Comparison of ENCODE assay signal across 1 cellular context in the genomic region with DNA sequence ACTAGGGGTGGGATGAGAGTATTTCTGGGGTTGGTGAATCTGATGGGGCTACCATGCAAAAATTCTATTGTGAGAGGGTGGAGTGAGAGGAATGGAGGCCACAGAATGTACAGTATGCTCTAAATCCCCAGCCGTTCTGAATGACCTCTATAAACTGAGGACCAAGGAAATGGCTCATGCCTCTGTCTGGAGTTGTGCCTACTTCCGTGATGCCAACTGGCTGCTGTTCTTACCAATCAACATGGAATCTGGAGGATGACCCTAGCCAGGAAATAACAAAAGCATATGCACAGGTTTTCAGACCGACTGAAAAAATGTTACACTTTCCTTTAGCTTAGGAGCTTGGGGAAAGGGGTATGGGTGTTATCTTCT.
TF ChIP-seq lines count a peak whose summit lies in the region.

No MANE protein-coding gene starts in this region.

TF ChIP-seq in IMR-90, 13 proteins besides CTCF, POLR2A, EP300 and RAD21:
- TF ChIP-seq, protein P1, sequence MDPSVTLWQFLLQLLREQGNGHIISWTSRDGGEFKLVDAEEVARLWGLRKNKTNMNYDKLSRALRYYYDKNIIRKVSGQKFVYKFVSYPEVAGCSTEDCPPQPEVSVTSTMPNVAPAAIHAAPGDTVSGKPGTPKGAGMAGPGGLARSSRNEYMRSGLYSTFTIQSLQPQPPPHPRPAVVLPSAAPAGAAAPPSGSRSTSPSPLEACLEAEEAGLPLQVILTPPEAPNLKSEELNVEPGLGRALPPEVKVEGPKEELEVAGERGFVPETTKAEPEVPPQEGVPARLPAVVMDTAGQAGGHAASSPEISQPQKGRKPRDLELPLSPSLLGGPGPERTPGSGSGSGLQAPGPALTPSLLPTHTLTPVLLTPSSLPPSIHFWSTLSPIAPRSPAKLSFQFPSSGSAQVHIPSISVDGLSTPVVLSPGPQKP (IDR thresholded peaks at IDR 0.05; ENCODE audit: borderline replicate concordance, low read depth, low read length): no peak
- no peak for TF ChIP-seq MXI1 (IDR thresholded peaks at IDR 0.05; ENCODE audit: borderline replicate concordance, low read depth, low read length)
- TF ChIP-seq CHD1 (IDR thresholded peaks at IDR 0.05; ENCODE audit: low read depth, low read length): no peak
- no peak for TF ChIP-seq MAZ (IDR thresholded peaks at IDR 0.05; ENCODE audit: borderline replicate concordance, low read depth, low read length)
- TF ChIP-seq NFE2L2 (IDR thresholded peaks at IDR 0.05; ENCODE audit: low read depth, low read length): no peak
- TF ChIP-seq BHLHE40 (IDR thresholded peaks at IDR 0.05; ENCODE audit: low read depth, low read length): no peak
- TF ChIP-seq MAFK (IDR thresholded peaks at IDR 0.05; ENCODE audit: low read depth, low read length): no peak
- TF ChIP-seq RCOR1 (IDR thresholded peaks at IDR 0.05; ENCODE audit: insufficient replicate concordance, low read length): no peak
- TF ChIP-seq CEBPB (IDR thresholded peaks at IDR 0.05; ENCODE audit: low read depth, low read length): no peak
- no peak for TF ChIP-seq SMC3 (IDR thresholded peaks at IDR 0.05; ENCODE audit: low read depth, low read length)
- TF ChIP-seq FOS (IDR thresholded peaks at IDR 0.05; ENCODE audit: low read depth, low read length): no peak
- no peak for TF ChIP-seq RFX5 (IDR thresholded peaks at IDR 0.05; ENCODE audit: low read depth, low read length)
- TF ChIP-seq, protein P2, sequence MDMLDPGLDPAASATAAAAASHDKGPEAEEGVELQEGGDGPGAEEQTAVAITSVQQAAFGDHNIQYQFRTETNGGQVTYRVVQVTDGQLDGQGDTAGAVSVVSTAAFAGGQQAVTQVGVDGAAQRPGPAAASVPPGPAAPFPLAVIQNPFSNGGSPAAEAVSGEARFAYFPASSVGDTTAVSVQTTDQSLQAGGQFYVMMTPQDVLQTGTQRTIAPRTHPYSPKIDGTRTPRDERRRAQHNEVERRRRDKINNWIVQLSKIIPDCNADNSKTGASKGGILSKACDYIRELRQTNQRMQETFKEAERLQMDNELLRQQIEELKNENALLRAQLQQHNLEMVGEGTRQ (IDR thresholded peaks at IDR 0.05; ENCODE audit: low read depth, low read length): no peak
